In the genomic region with DNA sequence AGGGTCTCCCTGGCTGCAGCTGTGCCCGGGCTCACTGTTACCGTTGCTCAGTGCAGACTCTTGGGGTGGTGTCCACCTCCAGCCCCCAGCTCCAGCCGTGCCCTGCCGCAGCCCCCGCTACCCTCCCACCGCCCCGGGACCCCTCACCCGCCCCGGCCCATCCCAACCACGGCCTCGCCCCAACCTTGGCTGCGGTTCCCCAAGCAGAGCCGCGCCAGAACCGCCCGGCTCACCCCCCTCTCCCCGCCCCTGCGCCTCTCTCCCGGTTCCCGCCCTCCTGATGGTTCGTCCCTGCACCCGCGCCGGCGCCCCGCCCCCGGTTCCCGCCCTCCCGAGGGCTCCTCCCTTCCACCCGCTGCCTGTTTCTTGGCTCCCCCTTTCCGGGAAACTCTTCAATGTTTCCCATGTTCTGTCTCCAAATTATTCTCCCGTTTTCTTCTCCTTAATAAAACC, we compare ENCODE assay signal across 8 cellular contexts. TPM values are rescaled to one million over a fixed set of nuclear protein-coding genes. Genes with fewer than 3 reads are reported as not detected.
DNase-seq lines count a peak whose midpoint lies in the region; ATAC-seq and TF ChIP-seq lines count a peak whose summit lies in the region.

No MANE protein-coding gene starts in this region.

- H3K36me3 Mint-ChIP-seq in activated T-helper 17 cell treated with anti-CD3 and anti-CD28 coated beads, Interleukin-2, amount 50 U/mL, for 72 hours (ENCODE audit: low read depth), result peaks cover under 1% of the 10 kb centered on the region
- H3K36me3 Mint-ChIP-seq in nephron progenitor cell (ENCODE audit: low read depth), result no peaks in the 10 kb centered on the region

- H3K4me1 ChIP-seq in NT2/D1 (ENCODE audit: insufficient read depth, insufficient read length) (peaks cover 8% of the 10 kb centered on the region), subcutaneous abdominal adipose tissue (ENCODE audit: control insufficient read depth in 5 of 5, insufficient read depth in 5 of 5, low read length in 5 of 5) (peaks cover 16 to 29% (median 25%) of the 10 kb centered on the region in 5 donors)

- DNase-seq in DMS153 treated with DMSO at 0.1 percent for 48 hours (lab: John Stamatoyannopoulos, UW; ENCODE audit: unreplicated experiment) (peak; percentile 32), NT2/D1 (ENCODE audit: low read depth, low spot score) (no peak), foreskin fibroblast (peak; percentile 68 to 91), nephron progenitor cell (peak; percentile 90)

- H3K4me3 ChIP-seq in NT2/D1 (ENCODE audit: insufficient read length, low read depth) (peak overlapping the region; percentile 45), foreskin fibroblast (ENCODE audit: low read depth in 1 of 2, low read length in 2 of 2) (peak overlapping the region; percentile 37 to 61), subcutaneous abdominal adipose tissue (ENCODE audit: low read depth in 1 of 5, low read length in 5 of 5) (peak overlapping the region in 4 of 5 donors; percentile 46 to 61 (median 58))

- H3K4me1 Mint-ChIP-seq in activated T-helper 17 cell treated with anti-CD3 and anti-CD28 coated beads, Interleukin-2, amount 50 U/mL, for 72 hours, result peaks cover 6% of the 10 kb centered on the region
- peaks cover 23% of the 10 kb centered on the region for H3K4me1 Mint-ChIP-seq in nephron progenitor cell

- no peaks in the 10 kb centered on the region for H3K9me3 Mint-ChIP-seq in activated T-helper 17 cell treated with anti-CD3 and anti-CD28 coated beads, Interleukin-2, amount 50 U/mL, for 72 hours
- peaks cover 3% of the 10 kb centered on the region for H3K9me3 Mint-ChIP-seq in nephron progenitor cell

- H3K9me3 ChIP-seq in NT2/D1 (ENCODE audit: insufficient read depth, low read length) (peaks cover 11% of the 10 kb centered on the region; the same call in 1 of the 2 replicates), subcutaneous abdominal adipose tissue (ENCODE audit: control insufficient read depth in 5 of 5, low read length in 5 of 5) (peaks cover 0 to 3% (median 0%) of the 10 kb centered on the region in 5 donors)

- no peak for TF ChIP-seq CTCF in foreskin fibroblast (IDR thresholded peaks at IDR 0.05; ENCODE audit: low read depth, low read length)
- TF ChIP-seq CTCF in nephron progenitor cell (IDR thresholded peaks at IDR 0.05), result no peak

- H3K4me3 Mint-ChIP-seq in activated T-helper 17 cell treated with anti-CD3 and anti-CD28 coated beads, Interleukin-2, amount 50 U/mL, for 72 hours, result no peak overlapping the region
- H3K4me3 Mint-ChIP-seq in nephron progenitor cell, result peak overlapping the region; percentile 87

- H3K9ac ChIP-seq in NT2/D1 (ENCODE audit: insufficient read length, low read depth), result peak overlapping the region; percentile 82
- peak overlapping the region in 2 of 5 donors; percentile 38 to 61 for H3K9ac ChIP-seq in subcutaneous abdominal adipose tissue (ENCODE audit: low read length in 5 of 5)

- H3K27ac Mint-ChIP-seq in activated T-helper 17 cell treated with anti-CD3 and anti-CD28 coated beads, Interleukin-2, amount 50 U/mL, for 72 hours, result peak overlapping the region; percentile 61
- no peak overlapping the region for H3K27ac Mint-ChIP-seq in nephron progenitor cell

- ATAC-seq in HG03342 (IDR thresholded peaks at IDR 0.05; ENCODE audit: unreplicated experiment), result peak; percentile 64
- peak; percentile 61 for ATAC-seq in activated T-helper 17 cell treated with anti-CD3 and anti-CD28 coated beads, Interleukin-2, amount 50 U/mL, for 72 hours (replicated peaks)
- ATAC-seq in GM19328 (IDR thresholded peaks at IDR 0.05; ENCODE audit: unreplicated experiment), result no peak

- no peak overlapping the region for H3K27ac ChIP-seq in subcutaneous abdominal adipose tissue (ENCODE audit: low read depth, low read length)

- no peaks in the 10 kb centered on the region for H3K27me3 ChIP-seq in NT2/D1 (ENCODE audit: insufficient read depth, insufficient read length)
- peaks cover 0 to 5% (median 0%) of the 10 kb centered on the region in 5 donors for H3K27me3 ChIP-seq in subcutaneous abdominal adipose tissue (ENCODE audit: control insufficient read depth in 5 of 5, insufficient read depth in 4 of 5, low read length in 5 of 5)

- peaks cover 11% of the 10 kb centered on the region for H3K27me3 Mint-ChIP-seq in activated T-helper 17 cell treated with anti-CD3 and anti-CD28 coated beads, Interleukin-2, amount 50 U/mL, for 72 hours
- H3K27me3 Mint-ChIP-seq in nephron progenitor cell (ENCODE audit: low read depth, poor library complexity), result peaks cover 4% of the 10 kb centered on the region

- H3K36me3 ChIP-seq in NT2/D1 (ENCODE audit: insufficient read depth, insufficient read length, low read length) (peaks cover 3% of the 10 kb centered on the region), subcutaneous abdominal adipose tissue (ENCODE audit: control insufficient read depth in 5 of 5, insufficient read depth in 5 of 5, low read length in 5 of 5) (peaks cover 0 to 4% (median 2%) of the 10 kb centered on the region in 5 donors)

RNA-seq across cellular contexts. Expression of a gene that starts 40.3 kb away (rescaled TPM):
- total RNA-seq in activated T-helper 17 cell treated with anti-CD3 and anti-CD28 coated beads, Interleukin-2, amount 50 U/mL, for 72 hours, result 100 to 1,000 TPM; 180 to 207 TPM
